ENCODE assay signal across 1 cellular context in genomic region chr2:45935791-45936622, GRCh38.
TF ChIP-seq lines count a peak whose summit lies in the region.

No MANE protein-coding gene starts in this region.

TF ChIP-seq in HepG2, 621 proteins besides CTCF, POLR2A, EP300 and RAD21 (continued from another document and continues in another):
- TF ChIP-seq, protein P1, sequence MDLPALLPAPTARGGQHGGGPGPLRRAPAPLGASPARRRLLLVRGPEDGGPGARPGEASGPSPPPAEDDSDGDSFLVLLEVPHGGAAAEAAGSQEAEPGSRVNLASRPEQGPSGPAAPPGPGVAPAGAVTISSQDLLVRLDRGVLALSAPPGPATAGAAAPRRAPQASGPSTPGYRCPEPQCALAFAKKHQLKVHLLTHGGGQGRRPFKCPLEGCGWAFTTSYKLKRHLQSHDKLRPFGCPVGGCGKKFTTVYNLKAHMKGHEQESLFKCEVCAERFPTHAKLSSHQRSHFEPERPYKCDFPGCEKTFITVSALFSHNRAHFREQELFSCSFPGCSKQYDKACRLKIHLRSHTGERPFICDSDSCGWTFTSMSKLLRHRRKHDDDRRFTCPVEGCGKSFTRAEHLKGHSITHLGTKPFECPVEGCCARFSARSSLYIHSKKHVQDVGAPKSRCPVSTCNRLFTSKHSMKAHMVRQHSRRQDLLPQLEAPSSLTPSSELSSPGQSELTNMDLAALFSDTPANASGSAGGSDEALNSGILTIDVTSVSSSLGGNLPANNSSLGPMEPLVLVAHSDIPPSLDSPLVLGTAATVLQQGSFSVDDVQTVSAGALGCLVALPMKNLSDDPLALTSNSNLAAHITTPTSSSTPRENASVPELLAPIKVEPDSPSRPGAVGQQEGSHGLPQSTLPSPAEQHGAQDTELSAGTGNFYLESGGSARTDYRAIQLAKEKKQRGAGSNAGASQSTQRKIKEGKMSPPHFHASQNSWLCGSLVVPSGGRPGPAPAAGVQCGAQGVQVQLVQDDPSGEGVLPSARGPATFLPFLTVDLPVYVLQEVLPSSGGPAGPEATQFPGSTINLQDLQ (CRISPR knock-in tag; IDR thresholded peaks at IDR 0.05), result no peak
- TF ChIP-seq ZMAT3 (CRISPR knock-in tag; conservative IDR thresholded peaks at IDR 0.05) (0 out of 2 replicates have a peak, but pooled peaks have one; percentile 27), MIER3 (CRISPR knock-in tag; IDR thresholded peaks at IDR 0.05; ENCODE audit: borderline replicate concordance) (0 out of 2 replicates have a peak, but pooled peaks have one; percentile 56), GATAD2A (CRISPR knock-in tag; IDR thresholded peaks at IDR 0.05) (peak; percentile 61), STAT6 (CRISPR knock-in tag; IDR thresholded peaks at IDR 0.05; ENCODE audit: borderline replicate concordance) (no peak), TERF1 (CRISPR knock-in tag; IDR thresholded peaks at IDR 0.05) (no peak), ETV5 (CRISPR knock-in tag; IDR thresholded peaks at IDR 0.05; ENCODE audit: borderline replicate concordance) (0 out of 2 replicates have a peak, but pooled peaks have one; percentile 22), KDM2A (CRISPR knock-in tag; IDR thresholded peaks at IDR 0.05; ENCODE audit: borderline replicate concordance, low read depth) (peak; percentile 87), PBX2 (CRISPR knock-in tag; IDR thresholded peaks at IDR 0.05) (no peak), BRF2 (CRISPR knock-in tag; IDR thresholded peaks at IDR 0.05) (no peak), TFDP2 (CRISPR knock-in tag; IDR thresholded peaks at IDR 0.05) (0 out of 2 replicates have a peak, but pooled peaks have one; percentile 18), SOX5 (CRISPR knock-in tag; IDR thresholded peaks at IDR 0.05; ENCODE audit: borderline replicate concordance) (peak; percentile 27; the same call in 1 of the 2 replicates), PPARG (CRISPR knock-in tag; conservative IDR thresholded peaks at IDR 0.05) (no peak), IRF1 (CRISPR knock-in tag; IDR thresholded peaks at IDR 0.05; ENCODE audit: low read depth) (no peak), FOXC1 (CRISPR knock-in tag; IDR thresholded peaks at IDR 0.05; ENCODE audit: borderline replicate concordance) (peak; percentile 78), STAT5B (CRISPR knock-in tag; IDR thresholded peaks at IDR 0.05) (no peak), ZNF547 (CRISPR knock-in tag; IDR thresholded peaks at IDR 0.05) (peak; percentile 53; the same call in 1 of the 2 replicates), ZNF510 (CRISPR knock-in tag; IDR thresholded peaks at IDR 0.05; ENCODE audit: low read depth) (no peak), TFE3 (CRISPR knock-in tag; IDR thresholded peaks at IDR 0.05) (peak; percentile 52), IRF2 (CRISPR knock-in tag; IDR thresholded peaks at IDR 0.05) (0 out of 2 replicates have a peak, but pooled peaks have one; percentile 30), ELF3 (CRISPR knock-in tag; IDR thresholded peaks at IDR 0.05) (0 out of 2 replicates have a peak, but pooled peaks have one; percentile 22)
- TF ChIP-seq, protein P2, sequence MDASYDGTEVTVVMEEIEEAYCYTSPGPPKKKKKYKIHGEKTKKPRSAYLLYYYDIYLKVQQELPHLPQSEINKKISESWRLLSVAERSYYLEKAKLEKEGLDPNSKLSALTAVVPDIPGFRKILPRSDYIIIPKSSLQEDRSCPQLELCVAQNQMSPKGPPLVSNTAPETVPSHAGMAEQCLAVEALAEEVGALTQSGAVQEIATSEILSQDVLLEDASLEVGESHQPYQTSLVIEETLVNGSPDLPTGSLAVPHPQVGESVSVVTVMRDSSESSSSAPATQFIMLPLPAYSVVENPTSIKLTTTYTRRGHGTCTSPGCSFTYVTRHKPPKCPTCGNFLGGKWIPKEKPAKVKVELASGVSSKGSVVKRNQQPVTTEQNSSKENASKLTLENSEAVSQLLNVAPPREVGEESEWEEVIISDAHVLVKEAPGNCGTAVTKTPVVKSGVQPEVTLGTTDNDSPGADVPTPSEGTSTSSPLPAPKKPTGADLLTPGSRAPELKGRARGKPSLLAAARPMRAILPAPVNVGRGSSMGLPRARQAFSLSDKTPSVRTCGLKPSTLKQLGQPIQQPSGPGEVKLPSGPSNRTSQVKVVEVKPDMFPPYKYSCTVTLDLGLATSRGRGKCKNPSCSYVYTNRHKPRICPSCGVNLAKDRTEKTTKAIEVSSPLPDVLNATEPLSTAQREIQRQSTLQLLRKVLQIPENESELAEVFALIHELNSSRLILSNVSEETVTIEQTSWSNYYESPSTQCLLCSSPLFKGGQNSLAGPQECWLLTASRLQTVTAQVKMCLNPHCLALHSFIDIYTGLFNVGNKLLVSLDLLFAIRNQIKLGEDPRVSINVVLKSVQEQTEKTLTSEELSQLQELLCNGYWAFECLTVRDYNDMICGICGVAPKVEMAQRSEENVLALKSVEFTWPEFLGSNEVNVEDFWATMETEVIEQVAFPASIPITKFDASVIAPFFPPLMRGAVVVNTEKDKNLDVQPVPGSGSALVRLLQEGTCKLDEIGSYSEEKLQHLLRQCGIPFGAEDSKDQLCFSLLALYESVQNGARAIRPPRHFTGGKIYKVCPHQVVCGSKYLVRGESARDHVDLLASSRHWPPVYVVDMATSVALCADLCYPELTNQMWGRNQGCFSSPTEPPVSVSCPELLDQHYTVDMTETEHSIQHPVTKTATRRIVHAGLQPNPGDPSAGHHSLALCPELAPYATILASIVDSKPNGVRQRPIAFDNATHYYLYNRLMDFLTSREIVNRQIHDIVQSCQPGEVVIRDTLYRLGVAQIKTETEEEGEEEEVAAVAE (CRISPR knock-in tag; IDR thresholded peaks at IDR 0.05; ENCODE audit: borderline replicate concordance), result peak; percentile 46; the same call in 1 of the 2 replicates
- TF ChIP-seq, protein P3, sequence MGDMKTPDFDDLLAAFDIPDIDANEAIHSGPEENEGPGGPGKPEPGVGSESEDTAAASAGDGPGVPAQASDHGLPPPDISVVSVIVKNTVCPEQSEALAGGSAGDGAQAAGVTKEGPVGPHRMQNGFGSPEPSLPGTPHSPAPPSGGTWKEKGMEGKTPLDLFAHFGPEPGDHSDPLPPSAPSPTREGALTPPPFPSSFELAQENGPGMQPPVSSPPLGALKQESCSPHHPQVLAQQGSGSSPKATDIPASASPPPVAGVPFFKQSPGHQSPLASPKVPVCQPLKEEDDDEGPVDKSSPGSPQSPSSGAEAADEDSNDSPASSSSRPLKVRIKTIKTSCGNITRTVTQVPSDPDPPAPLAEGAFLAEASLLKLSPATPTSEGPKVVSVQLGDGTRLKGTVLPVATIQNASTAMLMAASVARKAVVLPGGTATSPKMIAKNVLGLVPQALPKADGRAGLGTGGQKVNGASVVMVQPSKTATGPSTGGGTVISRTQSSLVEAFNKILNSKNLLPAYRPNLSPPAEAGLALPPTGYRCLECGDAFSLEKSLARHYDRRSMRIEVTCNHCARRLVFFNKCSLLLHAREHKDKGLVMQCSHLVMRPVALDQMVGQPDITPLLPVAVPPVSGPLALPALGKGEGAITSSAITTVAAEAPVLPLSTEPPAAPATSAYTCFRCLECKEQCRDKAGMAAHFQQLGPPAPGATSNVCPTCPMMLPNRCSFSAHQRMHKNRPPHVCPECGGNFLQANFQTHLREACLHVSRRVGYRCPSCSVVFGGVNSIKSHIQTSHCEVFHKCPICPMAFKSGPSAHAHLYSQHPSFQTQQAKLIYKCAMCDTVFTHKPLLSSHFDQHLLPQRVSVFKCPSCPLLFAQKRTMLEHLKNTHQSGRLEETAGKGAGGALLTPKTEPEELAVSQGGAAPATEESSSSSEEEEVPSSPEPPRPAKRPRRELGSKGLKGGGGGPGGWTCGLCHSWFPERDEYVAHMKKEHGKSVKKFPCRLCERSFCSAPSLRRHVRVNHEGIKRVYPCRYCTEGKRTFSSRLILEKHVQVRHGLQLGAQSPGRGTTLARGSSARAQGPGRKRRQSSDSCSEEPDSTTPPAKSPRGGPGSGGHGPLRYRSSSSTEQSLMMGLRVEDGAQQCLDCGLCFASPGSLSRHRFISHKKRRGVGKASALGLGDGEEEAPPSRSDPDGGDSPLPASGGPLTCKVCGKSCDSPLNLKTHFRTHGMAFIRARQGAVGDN (CRISPR knock-in tag; IDR thresholded peaks at IDR 0.05), result peak; percentile 32
- TF ChIP-seq, protein P4, sequence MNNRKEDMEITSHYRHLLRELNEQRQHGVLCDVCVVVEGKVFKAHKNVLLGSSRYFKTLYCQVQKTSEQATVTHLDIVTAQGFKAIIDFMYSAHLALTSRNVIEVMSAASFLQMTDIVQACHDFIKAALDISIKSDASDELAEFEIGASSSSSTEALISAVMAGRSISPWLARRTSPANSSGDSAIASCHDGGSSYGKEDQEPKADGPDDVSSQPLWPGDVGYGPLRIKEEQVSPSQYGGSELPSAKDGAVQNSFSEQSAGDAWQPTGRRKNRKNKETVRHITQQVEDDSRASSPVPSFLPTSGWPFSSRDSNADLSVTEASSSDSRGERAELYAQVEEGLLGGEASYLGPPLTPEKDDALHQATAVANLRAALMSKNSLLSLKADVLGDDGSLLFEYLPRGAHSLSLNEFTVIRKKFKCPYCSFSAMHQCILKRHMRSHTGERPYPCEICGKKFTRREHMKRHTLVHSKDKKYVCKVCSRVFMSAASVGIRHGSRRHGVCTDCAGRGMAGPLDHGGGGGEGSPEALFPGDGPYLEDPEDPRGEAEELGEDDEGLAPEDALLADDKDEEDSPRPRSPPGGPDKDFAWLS (CRISPR knock-in tag; IDR thresholded peaks at IDR 0.05; ENCODE audit: borderline replicate concordance), result no peak
